8 cellular contexts compared by ENCODE assay signal in the genomic region with DNA sequence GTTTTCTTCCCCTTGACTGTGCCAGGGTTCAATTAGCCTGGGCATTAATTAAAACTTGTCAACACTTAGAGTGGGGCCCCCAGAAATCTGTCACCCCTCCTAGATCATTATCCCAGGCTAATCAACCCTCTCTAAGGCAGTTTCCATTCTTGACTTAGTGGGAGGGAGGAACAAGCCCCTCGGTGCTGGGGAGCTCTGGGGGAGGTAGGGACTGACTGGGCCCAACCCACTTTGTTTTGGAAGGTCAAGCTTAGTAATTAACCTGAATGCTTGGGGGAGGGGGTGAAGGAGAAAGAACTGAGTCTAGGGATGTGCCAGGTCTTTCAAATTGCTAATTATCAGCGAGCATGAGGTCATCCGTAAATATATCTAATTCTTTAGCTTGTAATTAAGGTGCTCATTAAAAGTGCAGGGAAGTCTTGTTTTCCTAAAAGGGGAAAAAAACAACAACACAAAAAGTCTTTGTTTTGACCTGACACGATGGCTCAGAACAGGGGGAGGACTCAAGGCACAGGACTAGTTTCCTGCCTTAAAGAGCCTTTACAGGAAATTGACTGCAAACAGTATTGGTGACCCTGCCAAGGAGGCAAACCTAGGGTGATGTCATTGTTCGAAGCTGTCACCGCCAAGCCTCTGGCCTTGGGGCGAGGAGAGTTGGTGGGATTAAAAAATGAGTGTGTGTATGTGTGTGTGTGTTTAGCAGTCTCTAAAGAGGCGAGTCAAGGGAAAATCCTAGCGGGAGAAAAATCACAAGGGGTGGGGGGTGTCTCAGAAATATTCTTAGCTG. TPM values are rescaled to one million over a fixed set of nuclear protein-coding genes. Genes with fewer than 3 reads are reported as not detected.
A peak's percentile ranks its signal among the peaks of the same experiment; 100 is the strongest.
DNase-seq lines count a peak whose midpoint lies in the region; ATAC-seq and TF ChIP-seq lines count a peak whose summit lies in the region.

No MANE protein-coding gene starts in this region.

- peaks cover 2% of the 10 kb centered on the region for H3K36me3 Mint-ChIP-seq in T-helper 17 cell (ENCODE audit: low read depth)
- peaks cover 16% of the 10 kb centered on the region for H3K36me3 Mint-ChIP-seq in effector memory CD8-positive, alpha-beta T cell (ENCODE audit: insufficient read depth)

- H3K27me3 ChIP-seq in vagina = no peaks in the 10 kb centered on the region

- H3K4me3 ChIP-seq in mucosa of descending colon (no peak overlapping the region), vagina (no peak overlapping the region)

- peak; percentile 37 for ATAC-seq in Right ventricle myocardium inferior
- ATAC-seq in T-helper 17 cell = peak; percentile 70
- peak; percentile 70 for ATAC-seq in effector memory CD8-positive, alpha-beta T cell (replicated peaks)
- peak; percentile 34 for ATAC-seq in mucosa of descending colon

- H3K9me3 ChIP-seq in T-helper 17 cell (ENCODE audit: control insufficient read depth, low read length, poor library complexity, severe bottlenecking) = no peaks in the 10 kb centered on the region
- H3K9me3 ChIP-seq in mucosa of descending colon = no peaks in the 10 kb centered on the region
- no peaks in the 10 kb centered on the region for H3K9me3 ChIP-seq in vagina

- no peak for TF ChIP-seq CTCF in mucosa of descending colon (IDR thresholded peaks at IDR 0.05)
- TF ChIP-seq CTCF in vagina (IDR thresholded peaks at IDR 0.05) = no peak

- no peaks in the 10 kb centered on the region for H3K36me3 ChIP-seq in mucosa of descending colon (ENCODE audit: low read depth)
- no peaks in the 10 kb centered on the region for H3K36me3 ChIP-seq in vagina

- H3K27me3 Mint-ChIP-seq in T-helper 17 cell = no peaks in the 10 kb centered on the region
- H3K27me3 Mint-ChIP-seq in effector memory CD8-positive, alpha-beta T cell = no peaks in the 10 kb centered on the region

- H3K4me1 Mint-ChIP-seq in T-helper 17 cell = peaks cover 66% of the 10 kb centered on the region
- H3K4me1 Mint-ChIP-seq in effector memory CD8-positive, alpha-beta T cell (ENCODE audit: low read depth in 2 of 2) = peaks cover 77 to 81% of the 10 kb centered on the region in 2 donors

- no peak for TF ChIP-seq POLR2A in vagina (IDR thresholded peaks at IDR 0.05)

- H3K4me1 ChIP-seq in mucosa of descending colon (ENCODE audit: low read depth) (peaks cover 93% of the 10 kb centered on the region), vagina (peaks cover 100% of the 10 kb centered on the region)

- peak overlapping the region; percentile 86 for H3K4me3 Mint-ChIP-seq in T-helper 17 cell
- peak overlapping the region; percentile 57 to 75 for H3K4me3 Mint-ChIP-seq in effector memory CD8-positive, alpha-beta T cell

- intact Hi-C loops in Right ventricle myocardium inferior (cut with DNase I) (no loop called here), cardiac septum (cut with DNase I) (loop anchor here (5.0 kb wide), 1 partner anchor 40 kb away; no protein-coding TSS in a partner anchor), mucosa of descending colon (cut with DNase I, micrococcal nuclease) (no loop called here), vagina (cut with DNase I) (no loop called here)

- DNase-seq in Right ventricle myocardium inferior (ENCODE audit: missing footprints) = no peak
- DNase-seq in cardiac septum (ENCODE audit: low spot score) = no peak
- DNase-seq in T-helper 17 cell = peak in 1 of 3 donors; percentile 30
- DNase-seq in effector memory CD8-positive, alpha-beta T cell = peak in 2 of 3 experiments; percentile 31 to 37
- peak in 2 of 3 donors; percentile 38 to 44 for DNase-seq in mucosa of descending colon
- DNase-seq in vagina (ENCODE audit: extremely low spot score in 2 of 2) = no peak
- no peak for DNase-seq in cerebellar nuclear complex (lab: John Stamatoyannopoulos, UW)
- DNase-seq in NCI-H526 treated with DMSO at 0.1 percent for 48 hours (lab: John Stamatoyannopoulos, UW) = no peak

- no peaks in the 10 kb centered on the region for H3K9me3 Mint-ChIP-seq in effector memory CD8-positive, alpha-beta T cell

- peak overlapping the region; percentile 97 for H3K27ac ChIP-seq in vagina

- peak overlapping the region; percentile 90 for H3K27ac Mint-ChIP-seq in T-helper 17 cell
- peak overlapping the region; percentile 24 to 91 for H3K27ac Mint-ChIP-seq in effector memory CD8-positive, alpha-beta T cell

RNA-seq across cellular contexts. Expression of a gene that starts 19.4 kb away (rescaled TPM):
- total RNA-seq in Right ventricle myocardium inferior (145 TPM), cardiac septum (190 TPM), T-helper 17 cell (100 to 1,000 TPM; 201 to 205 TPM), mucosa of descending colon (1,000 to 10,000 TPM in 2 of 3 donors, 100 to 1,000 TPM in 1; 566 to 1,080 (median 1,014) TPM), vagina (513 TPM)

RNA-seq across cellular contexts. Expression of a gene that starts 47.9 kb away (rescaled TPM):
- total RNA-seq in Right ventricle myocardium inferior (660 TPM), cardiac septum (483 TPM), T-helper 17 cell (100 to 1,000 TPM; 282 to 320 TPM), mucosa of descending colon (100 to 1,000 TPM; 338 to 393 (median 350) TPM), vagina (349 TPM)

RNA-seq across cellular contexts. Expression of a gene that starts 49.1 kb away (rescaled TPM):
- total RNA-seq in Right ventricle myocardium inferior (3.1 TPM), cardiac septum (1.5 TPM), T-helper 17 cell (100 to 1,000 TPM; 298 to 351 TPM), mucosa of descending colon (10 to 100 TPM in 1 of 3 donors, 1 to 10 TPM in 2; 6.9 to 10.6 (median 7.4) TPM), vagina (47.9 TPM)

Comparison
In these comparisons a context has a peak if more than half of its experiments do, and no peak if none do; other contexts are left out.
1. DNase-seq: peak in effector memory CD8-positive, alpha-beta T cell (2 of 3) and mucosa of descending colon (2 of 3); none in Right ventricle myocardium inferior (single experiment), cardiac septum (single experiment), vagina (0 of 2), cerebellar nuclear complex (0 of 2) and NCI-H526 treated with DMSO at 0.1 percent for 48 hours (single experiment).
2. Peak in every context shown above with its lines, with median percentiles within 50 percentile points of each other: ATAC-seq.